6 cellular contexts compared by ENCODE assay signal in the genomic region with DNA sequence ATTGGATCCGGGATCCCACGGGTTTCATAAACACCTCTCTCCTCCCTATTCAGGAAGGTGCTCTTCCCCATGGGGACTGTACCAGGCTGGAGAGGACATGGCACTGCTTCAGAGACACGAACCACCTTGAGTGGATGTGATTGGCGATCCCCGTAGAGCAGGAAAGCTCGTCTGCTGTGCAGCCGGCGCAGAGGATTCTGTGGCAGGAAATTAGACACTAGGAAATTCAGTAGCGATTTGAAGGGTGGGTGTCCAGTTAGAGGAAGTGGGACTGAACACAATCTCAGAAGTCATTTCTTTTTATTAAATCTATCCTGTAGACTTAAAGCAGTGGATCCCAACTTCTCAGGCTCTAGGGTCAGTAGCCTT. TPM values are rescaled to one million over a fixed set of nuclear protein-coding genes. Genes with fewer than 3 reads are reported as not detected.
DNase-seq lines count a peak whose midpoint lies in the region; ATAC-seq and TF ChIP-seq lines count a peak whose summit lies in the region.

No MANE protein-coding gene starts in this region.

- WGBS in upper lobe of left lung, 2 donors: 0% methylated on average over 9 of the region's 9 CpGs

- H3K4me1 ChIP-seq in left ventricle myocardium inferior: peaks cover 56% of the 10 kb centered on the region
- H3K4me1 ChIP-seq in upper lobe of left lung: peaks cover 25 to 40% (median 30%) of the 10 kb centered on the region in 4 donors

- peak overlapping the region; percentile 97 for H3K27ac ChIP-seq in left ventricle myocardium inferior (replicated peaks)
- H3K27ac ChIP-seq in upper lobe of left lung: peak overlapping the region; percentile 91 to 97 (median 94)

- intact Hi-C loops in left ventricle myocardium inferior (cut with micrococcal nuclease): no loop called here

- H3K36me3 ChIP-seq in left ventricle myocardium inferior (peaks cover 34% of the 10 kb centered on the region), upper lobe of left lung (peaks cover 0 to 12% (median 2%) of the 10 kb centered on the region in 4 donors)

- no peak for TF ChIP-seq EP300 in upper lobe of left lung (IDR thresholded peaks at IDR 0.05)

- TF ChIP-seq CTCF in left ventricle myocardium inferior (IDR thresholded peaks at IDR 0.05; ENCODE audit: borderline replicate concordance) (no peak), upper lobe of left lung (IDR thresholded peaks at IDR 0.05) (no peak)

- H3K27me3 ChIP-seq in left ventricle myocardium inferior (ENCODE audit: low read depth): no peaks in the 10 kb centered on the region
- no peaks in the 10 kb centered on the region for H3K27me3 ChIP-seq in upper lobe of left lung

- H3K4me3 ChIP-seq in left ventricle myocardium inferior (peak overlapping the region; percentile 86), upper lobe of left lung (peak overlapping the region; percentile 93 to 98 (median 97))

- DNase-seq in activated CD4-positive, alpha-beta T cell treated with anti-CD3 and anti-CD28 coated beads for 48 hours: peak; percentile 18
- DNase-seq in activated CD4-positive, alpha-beta T cell treated with anti-CD3 and anti-CD28 coated beads, Interleukin-2, amount 50 U/mL, for 4 hours: no peak
- DNase-seq in RPMI7951 (ENCODE audit: low read depth) (peak; percentile 15), left ventricle myocardium inferior (no peak), upper lobe of left lung (no peak), H4 (ENCODE audit: low spot score) (no peak)

- no peaks in the 10 kb centered on the region for H3K9me3 ChIP-seq in left ventricle myocardium inferior (replicated peaks)
- no peaks in the 10 kb centered on the region for H3K9me3 ChIP-seq in upper lobe of left lung

- no peak for ATAC-seq in upper lobe of left lung (ENCODE audit: low FRiP score in 2 of 2)

- no peak for TF ChIP-seq POLR2A in upper lobe of left lung (IDR thresholded peaks at IDR 0.05)

RNA-seq across cellular contexts. Expression of gene PDIK1L, which starts 0.8 kb away (rescaled TPM):
- 10.6 and 11.5 TPM in 2 replicates for total RNA-seq in RPMI7951 (2014; rRNA removed; shearing (Covaris generic))
- total RNA-seq in left ventricle myocardium inferior: 4.2 TPM
- total RNA-seq in upper lobe of left lung: 10 to 100 TPM in 2 of 6 donors, 1 to 10 TPM in 4; 1.7 to 12.0 (median 8.8) TPM
- 5.7 and 7.3 TPM in 2 replicates for total RNA-seq in H4 (2014; rRNA removed; shearing (Covaris generic))

RNA-seq across cellular contexts. Expression of gene TRIM63, which starts 45.0 kb away (rescaled TPM):
- 0.12 TPM in 1 of 2 replicates, not detected in the other for total RNA-seq in RPMI7951 (2014; rRNA removed; shearing (Covaris generic))
- 203 TPM for total RNA-seq in left ventricle myocardium inferior
- total RNA-seq in upper lobe of left lung: under 1 TPM in 3 of 6 donors, not detected in 3; 0.26 to 0.61 (median 0.34) TPM
- total RNA-seq in H4 (2014; rRNA removed; shearing (Covaris generic)): not detected in 2 replicates

RNA-seq across cellular contexts. Expression of gene FAM110D, which starts 46.5 kb away (rescaled TPM):
- total RNA-seq in RPMI7951 (2014; rRNA removed; shearing (Covaris generic)): not detected in 2 replicates
- 3.1 TPM for total RNA-seq in left ventricle myocardium inferior
- 1 to 10 TPM; 1.0 to 6.7 (median 4.7) TPM for total RNA-seq in upper lobe of left lung
- 0.04 and 0.12 TPM in 2 replicates for total RNA-seq in H4 (2014; rRNA removed; shearing (Covaris generic))

RNA-seq across cellular contexts. Expression of gene C1orf232, which starts 56.4 kb away (rescaled TPM):
- not detected in 2 replicates for total RNA-seq in RPMI7951 (2014; rRNA removed; shearing (Covaris generic))
- total RNA-seq in left ventricle myocardium inferior (not detected), upper lobe of left lung (not detected)
- total RNA-seq in H4 (2014; rRNA removed; shearing (Covaris generic)): not detected in 2 replicates

RNA-seq across cellular contexts. Expression of gene ZNF593, which starts 57.3 kb away (rescaled TPM):
- total RNA-seq in RPMI7951 (2014; rRNA removed; shearing (Covaris generic)): 26.4 and 32.1 TPM in 2 replicates
- total RNA-seq in left ventricle myocardium inferior (13.7 TPM), upper lobe of left lung (10 to 100 TPM in 5 of 6 donors, 1 to 10 TPM in 1; 9.8 to 46.5 (median 29.2) TPM)
- total RNA-seq in H4 (2014; rRNA removed; shearing (Covaris generic)): 27.4 and 41.0 TPM in 2 replicates

Comparison
In these comparisons a context has a peak if more than half of its experiments do, and no peak if none do; other contexts are left out.
1. DNase-seq: peak in activated CD4-positive, alpha-beta T cell treated with anti-CD3 and anti-CD28 coated beads for 48 hours (single experiment) and RPMI7951 (single experiment); none in activated CD4-positive, alpha-beta T cell treated with anti-CD3 and anti-CD28 coated beads, Interleukin-2, amount 50 U/mL, for 4 hours (0 of 2), left ventricle myocardium inferior (single experiment), upper lobe of left lung (0 of 2) and H4 (single experiment).
2. RNA of gene TRIM63, which starts 45.0 kb away (total RNA-seq): 203 TPM in left ventricle myocardium inferior (single experiment); 0.26 to 0.61 TPM in upper lobe of left lung, 0.12 TPM in RPMI7951 and not detected in H4; every median in the first group is over 100 times any median in the second.